Comparison of ENCODE assay signal across 24 cellular contexts in the genomic region with DNA sequence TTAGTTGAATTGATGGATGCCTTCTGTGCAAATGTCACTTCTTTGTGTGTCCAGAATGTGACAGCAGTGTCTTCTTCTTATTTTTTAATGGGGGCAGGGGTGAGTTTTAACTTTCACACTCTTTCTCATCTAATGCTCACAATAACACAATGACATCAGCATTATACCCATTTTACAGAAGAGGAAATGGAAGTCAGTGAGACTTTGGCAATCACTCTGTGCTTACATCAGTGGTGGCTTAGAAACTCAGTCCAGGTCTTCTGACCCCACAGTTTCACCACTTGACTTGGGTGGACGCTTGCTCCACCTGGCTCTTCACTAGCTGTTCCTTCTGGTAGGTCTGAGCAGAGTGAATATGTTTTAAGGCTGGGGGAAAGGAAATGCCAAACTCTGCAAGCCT.
"Had no signal": no experiment of that assay in that cellular context is flagged by ENCODE, and none has a peak within 500 bp of the region (broad histone marks: within the 10 kb centered on the region; RNA-seq: fewer than 3 reads in every experiment).

No MANE protein-coding gene starts in this region.

- FAIRE-seq: islet of Langerhans had no signal

- H3K27ac ChIP-seq: breast epithelium, esophagus muscularis mucosa, left lung, lower lobe of right lung, spleen, uterus had no signal

- ATAC-seq: left lung; lower lobe of right lung; right cardiac atrium; stimulated activated naive CD8-positive, alpha-beta T cell treated with anti-CD3 and anti-CD28 coated beads, Interleukin-15, amount 100 ng/mL, for 72 hours had no signal

- H3K9me3 ChIP-seq: esophagus muscularis mucosa, left lung, uterus had no signal

- H3K27me3 Mint-ChIP-seq: dendritic cell treated with granulocyte-macrophage colony-stimulating factor and Interleukin-4, amounts not matched to agents 40 ng/mL and 50 ng/mL, for 4 days; stimulated activated naive CD8-positive, alpha-beta T cell treated with anti-CD3 and anti-CD28 coated beads, Interleukin-15, amount 100 ng/mL, for 72 hours; type B pancreatic cell had no signal

- H3K4me1 Mint-ChIP-seq: endodermal cell, nephron had no signal

- H3K4me1 ChIP-seq: breast epithelium, esophagus muscularis mucosa, left lung, lower lobe of right lung, spleen, uterus had no signal

- H3K27me3 ChIP-seq: breast epithelium, esophagus muscularis mucosa, left lung, spleen, uterus had no signal

- H3K36me3 ChIP-seq: breast epithelium, esophagus muscularis mucosa, uterus had no signal

- H3K4me3 Mint-ChIP-seq: activated T-helper 1 cell treated with anti-CD3 and anti-CD28 coated beads, Interleukin-12 subunit alpha, Interleukin-12 subunit beta, Interleukin-2, Interleukin-4 antibody, amounts not matched to agents 30 ng/mL and 10 ng/mL and 1 ng/mL, durations not matched to agents 14 hours and 24 hours and 36 hours; dendritic cell treated with granulocyte-macrophage colony-stimulating factor and Interleukin-4, amounts not matched to agents 40 ng/mL and 50 ng/mL, for 4 days; endodermal cell; nephron; stimulated activated naive CD8-positive, alpha-beta T cell treated with anti-CD3 and anti-CD28 coated beads, Interleukin-15, amount 100 ng/mL, for 72 hours; type B pancreatic cell had no signal

- H3K4me3 ChIP-seq: breast epithelium, esophagus muscularis mucosa, left lung, lower lobe of right lung, spleen, uterus had no signal

- H3K27ac Mint-ChIP-seq: activated T-helper 1 cell treated with anti-CD3 and anti-CD28 coated beads, Interleukin-12 subunit alpha, Interleukin-12 subunit beta, Interleukin-2, Interleukin-4 antibody, amounts not matched to agents 30 ng/mL and 10 ng/mL and 1 ng/mL, durations not matched to agents 14 hours and 24 hours and 36 hours; dendritic cell treated with granulocyte-macrophage colony-stimulating factor and Interleukin-4, amounts not matched to agents 40 ng/mL and 50 ng/mL, for 4 days; endodermal cell; nephron; type B pancreatic cell had no signal

- DNase-seq: activated CD4-positive, alpha-beta T cell treated with anti-CD3 and anti-CD28 coated beads for 1 hour; activated CD4-positive, alpha-beta T cell treated with anti-CD3 and anti-CD28 coated beads, Interleukin-2, amount 50 U/mL, for 1 hour; activated effector memory CD4-positive, alpha-beta T cell treated with anti-CD3 and anti-CD28 coated beads, Interleukin-2, amount 50 U/mL, for 16 hours; activated naive CD4-positive, alpha-beta T cell treated with anti-CD3 and anti-CD28 coated beads, Interleukin-2, amount 50 U/mL, for 16 hours; activated T-cell treated with anti-CD3 and anti-CD28 coated beads for 4 hours; central memory CD4-positive, alpha-beta T cell; endodermal cell; foreskin melanocyte; left lung; lower lobe of right lung; mesenchymal stem cell; posterior cingulate gyrus; right cardiac atrium; spleen; stimulated activated naive CD8-positive, alpha-beta T cell treated with anti-CD3 and anti-CD28 coated beads, Interleukin-15, amount 100 ng/mL, for 72 hours; substantia nigra; uterus had no signal
